1 cellular context compared by ENCODE assay signal in genomic region chr20:25394276-25394675, GRCh38.
TF ChIP-seq lines count a peak whose summit lies in the region.

No MANE protein-coding gene starts in this region.

TF ChIP-seq in HepG2, 621 proteins besides CTCF, POLR2A, EP300 and RAD21:
- no peak for TF ChIP-seq ONECUT2 (CRISPR knock-in tag; IDR thresholded peaks at IDR 0.05)
- 0 out of 2 replicates have a peak, but pooled peaks have one; percentile 7 for TF ChIP-seq NFYB (CRISPR knock-in tag; IDR thresholded peaks at IDR 0.05)
- TF ChIP-seq TCF7L2 (IDR thresholded peaks at IDR 0.05; ENCODE audit: low read depth, low read length): no peak
